In genomic region chr6:161313940-161314509, GRCh38 we compare ENCODE assay signal across 25 cellular contexts.
"Had no signal": no experiment of that assay in that cellular context is flagged by ENCODE, and none has a peak within 500 bp of the region (broad histone marks: within the 10 kb centered on the region; RNA-seq: fewer than 3 reads in every experiment).

No MANE protein-coding gene starts in this region.

- ATAC-seq: naive thymus-derived CD8-positive, alpha-beta T cell; natural killer cell treated with Interleukin-12 subunit alpha and Interleukin-12 subunit beta and Interleukin-15 and Interleukin-18, amount 100 ng/mL, for 72 hours; psoas muscle; right cardiac atrium; right lobe of liver; stimulated activated naive B cell treated with anti-CD40 and anti-IgM and Interleukin-4, amounts not matched to agents 10 μg/mL and 1 μg/mL and 100 μg/mL, for 72 hours had no signal

- H3K9me3 Mint-ChIP-seq: neural progenitor cell had no signal

- H3K4me1 Mint-ChIP-seq: naive thymus-derived CD8-positive, alpha-beta T cell; stimulated activated naive B cell treated with anti-CD40 and anti-IgM and Interleukin-4, amounts not matched to agents 10 μg/mL and 1 μg/mL and 100 μg/mL, for 72 hours had no signal

- H3K36me3 Mint-ChIP-seq: natural killer cell treated with Interleukin-12 subunit alpha and Interleukin-12 subunit beta and Interleukin-15 and Interleukin-18, amount 100 ng/mL, for 72 hours; neural progenitor cell had no signal

- H3K27me3 ChIP-seq: neural progenitor cell, ovary, right lobe of liver, sigmoid colon, stomach, thyroid gland, tibial nerve, upper lobe of left lung, vagina had no signal

- DNase-seq: naive thymus-derived CD8-positive, alpha-beta T cell; occipital lobe; ovary; psoas muscle; right cardiac atrium; right lobe of liver; sigmoid colon; small intestine; stimulated activated CD4-positive, alpha-beta T cell treated with anti-CD3 and anti-CD28 coated beads, Interleukin-15, amount 100 ng/mL, for 24 hours; stimulated activated CD4-positive, alpha-beta T cell treated with anti-CD3 and anti-CD28 coated beads, Interleukin-4, amount 100 ng/mL, for 1 hour; stimulated activated CD4-positive, alpha-beta T cell treated with anti-CD3 and anti-CD28 coated beads, Interleukin-4, amount 100 ng/mL, for 4 hours; stimulated activated CD8-positive, alpha-beta memory T cell treated with anti-CD3 and anti-CD28 coated beads, Interleukin-4, amount 100 ng/mL, for 48 hours; stimulated activated naive B cell treated with anti-CD40 and anti-IgM and Interleukin-4, amounts not matched to agents 10 μg/mL and 1 μg/mL and 100 μg/mL, for 72 hours; stimulated activated naive CD4-positive, alpha-beta T cell treated with Interleukin-2 at 50 U/mL for 16 hours; stomach; thyroid gland had no signal

- H3K27ac Mint-ChIP-seq: natural killer cell treated with Interleukin-12 subunit alpha and Interleukin-12 subunit beta and Interleukin-15 and Interleukin-18, amount 100 ng/mL, for 72 hours; neural progenitor cell; progenitor cell of endocrine pancreas; stimulated activated naive B cell treated with anti-CD40 and anti-IgM and Interleukin-4, amounts not matched to agents 10 μg/mL and 1 μg/mL and 100 μg/mL, for 72 hours; stimulated activated naive CD8-positive, alpha-beta T cell treated with anti-CD3 and anti-CD28 coated beads, Interleukin-15, Interleukin-2, amounts not matched to agents 100 ng/mL and 50 ng/mL, for 24 hours had no signal

- H3K27me3 Mint-ChIP-seq: progenitor cell of endocrine pancreas had no signal

- H3K9me3 ChIP-seq: ovary, psoas muscle, right lobe of liver, thoracic aorta, thyroid gland, vagina had no signal

- H3K4me3 ChIP-seq: neural progenitor cell, ovary, psoas muscle, right lobe of liver, sigmoid colon, stomach, thoracic aorta, thyroid gland, tibial nerve, upper lobe of left lung, vagina had no signal

- H3K4me2 ChIP-seq: neural progenitor cell had no signal

- H3K4me1 ChIP-seq: parathyroid adenoma, psoas muscle, right lobe of liver, sigmoid colon, stomach, upper lobe of left lung, vagina had no signal

- H3K36me3 ChIP-seq: neural progenitor cell, ovary, right lobe of liver, sigmoid colon, stomach, thoracic aorta, thyroid gland, tibial nerve, upper lobe of left lung, vagina had no signal

- H3K4me3 Mint-ChIP-seq: naive thymus-derived CD8-positive, alpha-beta T cell; natural killer cell treated with Interleukin-12 subunit alpha and Interleukin-12 subunit beta and Interleukin-15 and Interleukin-18, amount 100 ng/mL, for 72 hours; neural progenitor cell; stimulated activated naive B cell treated with anti-CD40 and anti-IgM and Interleukin-4, amounts not matched to agents 10 μg/mL and 1 μg/mL and 100 μg/mL, for 72 hours; stimulated activated naive CD8-positive, alpha-beta T cell treated with anti-CD3 and anti-CD28 coated beads, Interleukin-15, Interleukin-2, amounts not matched to agents 100 ng/mL and 50 ng/mL, for 24 hours had no signal

- H3K9ac ChIP-seq: neural progenitor cell, parathyroid adenoma had no signal

- H3K27ac ChIP-seq: neural progenitor cell, ovary, parathyroid adenoma, psoas muscle, right lobe of liver, sigmoid colon, stomach, thoracic aorta, thyroid gland, tibial nerve, upper lobe of left lung, vagina had no signal

- H3K79me2 ChIP-seq: parathyroid adenoma had no signal

- H2AFZ ChIP-seq: neural progenitor cell, parathyroid adenoma had no signal
